13 cellular contexts compared by ENCODE assay signal in the genomic region with DNA sequence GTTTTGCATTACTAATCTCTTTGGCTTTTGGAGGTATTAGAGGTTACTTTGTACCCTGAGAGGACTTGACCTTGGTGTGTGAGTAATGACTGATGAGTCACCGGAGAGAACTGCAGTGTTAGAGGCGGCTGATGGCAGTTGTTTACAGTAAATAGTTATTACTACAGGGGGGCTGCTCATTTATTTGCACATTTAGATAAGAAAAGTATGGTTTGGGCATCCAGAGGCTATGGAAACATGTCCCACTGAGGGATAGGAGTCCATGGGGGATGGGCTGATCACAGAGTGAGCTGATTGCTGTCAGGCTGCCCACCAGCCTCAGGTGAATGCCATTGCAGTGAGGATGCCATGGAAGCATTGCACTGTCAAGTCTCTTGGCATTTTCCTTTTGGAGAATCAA. TPM values are rescaled to one million over a fixed set of nuclear protein-coding genes. Genes with fewer than 3 reads are reported as not detected.
DNase-seq lines count a peak whose midpoint lies in the region; TF ChIP-seq lines count a peak whose summit lies in the region.
"Had no signal": no experiment of that assay in that cellular context is flagged by ENCODE, and none has a peak within 500 bp of the region (broad histone marks: within the 10 kb centered on the region; RNA-seq: fewer than 3 reads in every experiment).

No MANE protein-coding gene starts in this region.

- H3F3A ChIP-seq in PC-9 (ENCODE audit: insufficient read depth, low read depth) (peaks cover 14% of the 10 kb centered on the region; the same call in 1 of the 2 replicates), neural progenitor cell (ENCODE audit: low read depth) (no peaks in the 10 kb centered on the region)

- no peak overlapping the region; the same call in 1 of the 2 replicates for H3K4me3 ChIP-seq in PC-9
- H3K4me3 ChIP-seq in neural progenitor cell, result no peak overlapping the region
- no peak overlapping the region for H3K4me3 ChIP-seq in neuronal stem cell (ENCODE audit: low read length in 2 of 2)

- H3K4me2 ChIP-seq in PC-9 (peak overlapping the region; percentile 64), neural progenitor cell (no peak overlapping the region), neuronal stem cell (ENCODE audit: insufficient read depth, low read length, poor library complexity, severe bottlenecking) (no peak overlapping the region)

- H4K8ac ChIP-seq in neuronal stem cell (ENCODE audit: low read depth, low read length), result no peak overlapping the region

- H3K4me1 ChIP-seq in PC-9 (replicated peaks; ENCODE audit: insufficient read depth) (peaks cover 30% of the 10 kb centered on the region), neural progenitor cell (no peaks in the 10 kb centered on the region), neuronal stem cell (ENCODE audit: control insufficient read depth in 2 of 2, insufficient read depth in 1 of 2, low read depth in 1 of 2, low read length in 2 of 2) (peaks cover 0 to 2% of the 10 kb centered on the region in 2 donors)

- no peak overlapping the region for H4K91ac ChIP-seq in neuronal stem cell (ENCODE audit: low read depth, low read length, poor library complexity)

- no peaks in the 10 kb centered on the region for H4K20me1 ChIP-seq in PC-9 (ENCODE audit: insufficient read depth)
- no peaks in the 10 kb centered on the region for H4K20me1 ChIP-seq in neural progenitor cell (ENCODE audit: low read depth)

- no peak overlapping the region for H3K27ac Mint-ChIP-seq in neural progenitor cell
- H3K27ac Mint-ChIP-seq: mesothelial cell of epicardium; stimulated activated effector memory CD8-positive, alpha-beta T cell treated with anti-CD3 and anti-CD28 coated beads, Interleukin-12 subunit alpha, Interleukin-12 subunit beta, amount 100 ng/mL, for 72 hours had no signal

- intact Hi-C loops in PC-9 (cut with micrococcal nuclease; ENCODE audit: unreplicated experiment), result loop anchor here (2.0 to 10.0 kb wide), 4 partner anchors 66 to 218 kb away; no protein-coding TSS in a partner anchor

- H3K9me2 ChIP-seq in PC-9 (ENCODE audit: insufficient read depth), result no peaks in the 10 kb centered on the region

- H3K79me2 ChIP-seq in PC-9 (ENCODE audit: low read depth) (no peaks in the 10 kb centered on the region), neural progenitor cell (ENCODE audit: low read depth) (no peaks in the 10 kb centered on the region)

- H3K79me1 ChIP-seq in neuronal stem cell (ENCODE audit: low read depth, low read length), result no peaks in the 10 kb centered on the region

- H3K27ac ChIP-seq in PC-9, result peak overlapping the region; percentile 71
- no peak overlapping the region for H3K27ac ChIP-seq in epithelial cell of prostate
- H3K27ac ChIP-seq in neural progenitor cell, result no peak overlapping the region
- no peak overlapping the region for H3K27ac ChIP-seq in neuronal stem cell (replicated peaks; ENCODE audit: low read length)

- no peaks in the 10 kb centered on the region for H3K36me3 ChIP-seq in PC-9 (ENCODE audit: low read depth)
- no peaks in the 10 kb centered on the region for H3K36me3 ChIP-seq in neural progenitor cell
- no peaks in the 10 kb centered on the region for H3K36me3 ChIP-seq in neuronal stem cell (replicated peaks in 1 of 2; ENCODE audit: control insufficient read depth in 2 of 2, insufficient read depth in 2 of 2, low read length in 2 of 2)

- no peak overlapping the region for H2BK120ac ChIP-seq in neuronal stem cell (ENCODE audit: low read depth, low read length)

- no peak overlapping the region for H3K4ac ChIP-seq in neuronal stem cell (ENCODE audit: low read length)

- CTCF ChIA-PET in PC-9 (lab: Charles Lee), result no interaction called here

- peak; percentile 51 for DNase-seq in GM04503 (ENCODE audit: low read depth)
- DNase-seq in PC-9, result peak; percentile 55 to 87
- DNase-seq in epithelial cell of prostate (ENCODE audit: low read depth, low spot score), result peak; percentile 16
- no peak for DNase-seq in neural progenitor cell (ENCODE audit: low spot score)
- no peak for DNase-seq in NCI-H526 treated with DMSO at 0.1 percent for 48 hours (lab: John Stamatoyannopoulos, UW)
- no peak for DNase-seq in cerebellar cortex (ENCODE audit: low spot score)
- no peak for DNase-seq in neuronal stem cell (ENCODE audit: low spot score)
- DNase-seq in stimulated activated CD4-positive, alpha-beta T cell treated with anti-CD3 and anti-CD28 coated beads, Interleukin-4, amount 100 ng/mL, for 4 hours, result no peak
- DNase-seq: activated CD4-positive, alpha-beta T cell treated with anti-CD3 and anti-CD28 coated beads, Interleukin-2, amount 50 U/mL, for 1 hour; DND-41; SHP77 treated with DMSO at 0.1 percent for 48 hours had no signal

- H3K18ac ChIP-seq in neuronal stem cell (ENCODE audit: low read length), result no peak overlapping the region

- no peak overlapping the region for H2BK5ac ChIP-seq in neuronal stem cell (ENCODE audit: low read length)

- H3K14ac ChIP-seq in neuronal stem cell (ENCODE audit: low read length), result no peak overlapping the region

- no peak overlapping the region for H2BK12ac ChIP-seq in neuronal stem cell (ENCODE audit: low read length)

- no CpG with 5 or more reads among the region's 2 CpGs for WGBS in neuronal stem cell (ENCODE audit: extremely low coverage in 2 of 2, insufficient read length in 2 of 2, insufficient replicate concordance in 1 of 2), 2 donors

- H3K36me3 Mint-ChIP-seq in neural progenitor cell, result no peaks in the 10 kb centered on the region
- H3K36me3 Mint-ChIP-seq: stimulated activated effector memory CD8-positive, alpha-beta T cell treated with anti-CD3 and anti-CD28 coated beads, Interleukin-12 subunit alpha, Interleukin-12 subunit beta, amount 100 ng/mL, for 72 hours had no signal

- H3K4me3 Mint-ChIP-seq in neural progenitor cell, result peak overlapping the region; percentile 5
- H3K4me3 Mint-ChIP-seq: mesothelial cell of epicardium; stimulated activated effector memory CD8-positive, alpha-beta T cell treated with anti-CD3 and anti-CD28 coated beads, Interleukin-12 subunit alpha, Interleukin-12 subunit beta, amount 100 ng/mL, for 72 hours had no signal

- H3K23ac ChIP-seq in neuronal stem cell (ENCODE audit: low read depth, low read length, poor library complexity), result no peak overlapping the region

- H3K9ac ChIP-seq in neural progenitor cell (no peak overlapping the region), neuronal stem cell (ENCODE audit: low read depth, low read length, poor library complexity) (no peak overlapping the region)

- POLR2A ChIA-PET in PC-9 (lab: Charles Lee; ENCODE audit: unreplicated experiment), result no interaction called here

- H3K4me1 Mint-ChIP-seq in neural progenitor cell, result peaks cover 9% of the 10 kb centered on the region
- H3K4me1 Mint-ChIP-seq: stimulated activated effector memory CD8-positive, alpha-beta T cell treated with anti-CD3 and anti-CD28 coated beads, Interleukin-12 subunit alpha, Interleukin-12 subunit beta, amount 100 ng/mL, for 72 hours had no signal

- no peak overlapping the region for H2AK5ac ChIP-seq in neuronal stem cell (ENCODE audit: low read depth, low read length)

- H3K27me3 ChIP-seq in PC-9 (ENCODE audit: insufficient read depth, low read depth) (no peaks in the 10 kb centered on the region), neural progenitor cell (no peaks in the 10 kb centered on the region), neuronal stem cell (ENCODE audit: control insufficient read depth in 3 of 3, insufficient read depth in 3 of 3, low read depth in 1 of 3, low read length in 3 of 3) (no peaks in the 10 kb centered on the region)

- no TSS peak for BruUV-seq in PC-9 (replicated peaks; lab: Mats Ljungman, UMichigan)

- H2BK15ac ChIP-seq in neuronal stem cell (ENCODE audit: low read length), result no peak overlapping the region

- H3K9me3 ChIP-seq in PC-9 (ENCODE audit: insufficient read depth, low read depth) (no peaks in the 10 kb centered on the region), neural progenitor cell (ENCODE audit: low read depth) (no peaks in the 10 kb centered on the region), neuronal stem cell (replicated peaks in 1 of 2; ENCODE audit: control insufficient read depth in 2 of 2, insufficient read depth in 1 of 2, low read depth in 1 of 2, low read length in 2 of 2) (no peaks in the 10 kb centered on the region)

- H3K27me3 Mint-ChIP-seq in neural progenitor cell (ENCODE audit: insufficient read depth, low read depth), result peaks cover 2% of the 10 kb centered on the region

- peaks cover 4% of the 10 kb centered on the region for H3K9me3 Mint-ChIP-seq in neural progenitor cell

- H2AFZ ChIP-seq in PC-9 (no peak overlapping the region), neural progenitor cell (replicated peaks) (no peak overlapping the region), neuronal stem cell (ENCODE audit: low read length) (no peak overlapping the region)

- TF ChIP-seq CTCF in PC-9 (conservative IDR thresholded peaks at IDR 0.05) (no peak), neural progenitor cell (IDR thresholded peaks at IDR 0.05) (no peak)

RNA-seq across cellular contexts. Expression of gene STAC, which starts 17.3 kb away (rescaled TPM):
- total RNA-seq in PC-9 (2021) (14.7 and 17.6 TPM in 2 replicates), neural progenitor cell (ENCODE audit: low replicate concordance) (6.5 and 9.6 TPM in 2 replicates)
- 18.3 TPM for polyA plus RNA-seq in neuronal stem cell (2013, experiment 1 of 2)
- 17.7 TPM for polyA plus RNA-seq in neuronal stem cell (2013, experiment 2 of 2)

Comparison
In these comparisons a context has a peak if more than half of its experiments do, and no peak if none do; other contexts are left out.
1. DNase-seq: peak in GM04503 (single experiment), PC-9 (2 of 2) and epithelial cell of prostate (single experiment); none in neural progenitor cell (single experiment), NCI-H526 treated with DMSO at 0.1 percent for 48 hours (single experiment), cerebellar cortex (single experiment), neuronal stem cell (single experiment) and stimulated activated CD4-positive, alpha-beta T cell treated with anti-CD3 and anti-CD28 coated beads, Interleukin-4, amount 100 ng/mL, for 4 hours (0 of 2).